Comparison of ENCODE assay signal across 8 cellular contexts in genomic region chr9:131395027-131395744, GRCh38. TPM values are rescaled to one million over a fixed set of nuclear protein-coding genes. Genes with fewer than 3 reads are reported as not detected.
DNase-seq lines count a peak whose midpoint lies in the region; ATAC-seq and TF ChIP-seq lines count a peak whose summit lies in the region.

No MANE protein-coding gene starts in this region.

- peaks cover 10% of the 10 kb centered on the region for H3K36me3 ChIP-seq in HUES48 (ENCODE audit: control insufficient read depth, insufficient read depth, low read length)

- no peak for ATAC-seq in GM18867 (IDR thresholded peaks at IDR 0.05; ENCODE audit: unreplicated experiment)

- peak overlapping the region; percentile 80 for H3K9ac ChIP-seq in HUES48 (ENCODE audit: low read depth, low read length)

- no peak for TF ChIP-seq POLR2A in lower leg skin (IDR thresholded peaks at IDR 0.05)

- no peak for TF ChIP-seq CTCF in cardiac fibroblast (IDR thresholded peaks at IDR 0.05; ENCODE audit: low read depth, low read length)
- no peak for TF ChIP-seq CTCF in lower leg skin (IDR thresholded peaks at IDR 0.05)

- peaks cover 39% of the 10 kb centered on the region for H3K4me1 ChIP-seq in HUES48 (ENCODE audit: control insufficient read depth, insufficient read depth, low read length)

- DNase-seq in COR-L47 (lab: John Stamatoyannopoulos, UW) (peak; percentile 24), cardiac fibroblast (ENCODE audit: low read depth in 2 of 2) (peak in 1 of 2 donors; percentile 34), lower leg skin (ENCODE audit: low spot score in 2 of 2) (peak; percentile 72 to 91), cerebellar nuclear complex (lab: John Stamatoyannopoulos, UW) (no peak)
- DNase-seq in activated CD4-positive, CD25-positive, alpha-beta regulatory T cell (lab: John Stamatoyannopoulos, UW), result peak; percentile 23 to 42 (median 32)
- DNase-seq in stimulated activated CD8-positive, alpha-beta memory T cell treated with anti-CD3 and anti-CD28 coated beads, Interleukin-12 subunit alpha, Interleukin-12 subunit beta, amount 100 ng/mL, for 4 hours (ENCODE audit: low read depth), result peak; percentile 50

- 7 to 8% methylated on average over 12 of the region's 12 CpGs for WGBS in lower leg skin, 2 donors

- H3K27me3 ChIP-seq in HUES48 (ENCODE audit: control insufficient read depth, insufficient read depth, low read length), result no peaks in the 10 kb centered on the region

- H3K4me3 ChIP-seq in HUES48 (ENCODE audit: low read depth, low read length) (peak overlapping the region; percentile 78), cardiac fibroblast (replicated peaks in 1 of 2; ENCODE audit: low read depth in 2 of 2, low read length in 2 of 2) (peak overlapping the region; percentile 46 to 67), lower leg skin (ENCODE audit: low read depth, poor library complexity, severe bottlenecking) (peak overlapping the region; percentile 62)

- peak overlapping the region; percentile 93 for H3K27ac ChIP-seq in HUES48 (ENCODE audit: low read depth, low read length)

- intact Hi-C loops in lower leg skin (cut with DNase I; ENCODE audit: low total_unique reads), result loop anchor here (10.0 kb wide), 1 partner anchor 100 kb away; no protein-coding TSS in a partner anchor

- no peaks in the 10 kb centered on the region for H3K9me3 ChIP-seq in HUES48 (ENCODE audit: control insufficient read depth, insufficient read depth, low read length)

RNA-seq across cellular contexts. Expression of gene PRRC2B, which starts 1.3 kb away (rescaled TPM):
- 100 to 1,000 TPM; 102 to 168 (median 144) TPM for total RNA-seq in lower leg skin

Comparison
In these comparisons a context has a peak if more than half of its experiments do, and no peak if none do; other contexts are left out.
1. DNase-seq: peak in COR-L47 (single experiment), activated CD4-positive, CD25-positive, alpha-beta regulatory T cell (4 of 4), lower leg skin (2 of 2) and stimulated activated CD8-positive, alpha-beta memory T cell treated with anti-CD3 and anti-CD28 coated beads, Interleukin-12 subunit alpha, Interleukin-12 subunit beta, amount 100 ng/mL, for 4 hours (single experiment); none in cerebellar nuclear complex (0 of 2).
2. Peak in every context shown above with its lines, with median percentiles within 50 percentile points of each other: H3K4me3 ChIP-seq.